In the genomic region with DNA sequence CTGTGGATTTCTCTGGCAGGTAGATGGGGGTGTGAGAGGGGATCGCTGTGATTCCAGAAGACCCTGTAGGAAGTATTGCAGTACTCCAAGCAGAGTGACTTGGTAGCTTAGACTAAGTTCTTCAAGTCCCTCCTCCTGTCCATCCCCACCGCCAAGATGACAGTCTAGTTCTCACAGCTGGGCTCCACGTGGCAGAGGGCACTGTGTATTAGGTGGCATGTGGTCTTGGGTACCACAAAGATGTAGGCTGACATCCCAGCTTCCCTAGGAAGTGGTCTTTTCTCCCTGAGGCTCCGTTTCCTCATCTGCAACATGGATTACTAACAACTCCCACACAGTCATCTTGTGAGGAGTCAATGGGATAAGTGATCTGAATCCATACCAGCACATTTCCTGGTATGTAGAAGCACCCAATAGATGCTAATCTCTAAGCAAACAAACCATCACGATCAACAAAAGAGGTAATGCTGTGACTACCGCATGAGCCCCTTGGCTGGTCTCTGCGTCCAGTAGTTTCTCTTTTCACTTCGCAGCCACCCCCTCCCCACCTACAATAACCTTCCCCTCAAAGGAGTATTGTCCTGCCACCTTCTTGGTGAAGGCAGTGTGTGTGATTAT, we compare ENCODE assay signal across 32 cellular contexts.
"Had no signal": no experiment of that assay in that cellular context is flagged by ENCODE, and none has a peak within 500 bp of the region (broad histone marks: within the 10 kb centered on the region; RNA-seq: fewer than 3 reads in every experiment).

No MANE protein-coding gene starts in this region.

- H3K27me3 Mint-ChIP-seq: activated CD4-positive, alpha-beta T cell treated with anti-CD3 and anti-CD28 coated beads, Interleukin-2, amount 10 ng/mL, durations not matched to agents 7 days and 5 days; activated naive CD8-positive, alpha-beta T cell treated with anti-CD3 and anti-CD28 coated beads, Interleukin-2, amount 10 ng/mL, durations not matched to agents 7 days and 5 days had no signal

- H3K9me2 ChIP-seq: SK-N-SH had no signal

- H3K36me3 ChIP-seq: ascending aorta, cardiac muscle cell, Peyer's patch, SJSA1 had no signal

- H3K36me3 Mint-ChIP-seq: activated naive CD4-positive, alpha-beta T cell treated with anti-CD3 and anti-CD28 coated beads, Interleukin-2, amount 50 U/mL, for 24 hours; activated naive CD8-positive, alpha-beta T cell treated with anti-CD3 and anti-CD28 coated beads, Interleukin-2, amount 10 ng/mL, durations not matched to agents 7 days and 5 days had no signal

- DNase-seq: activated CD4-positive, alpha-beta T cell treated with anti-CD3 and anti-CD28 coated beads for 36 hours; activated CD4-positive, alpha-beta T cell treated with anti-CD3 and anti-CD28 coated beads, Interleukin-2, amount 10 ng/mL, durations not matched to agents 7 days and 5 days; activated CD4-positive, alpha-beta T cell treated with anti-CD3 and anti-CD28 coated beads, Interleukin-2, amount 50 U/mL, for 48 hours; activated CD8-positive, alpha-beta T cell treated with anti-CD3 and anti-CD28 coated beads, Interleukin-2, amount 10 ng/mL, durations not matched to agents 7 days and 5 days; activated gamma-delta T cell; activated naive CD4-positive, alpha-beta T cell treated with Interleukin-2 at 50 U/mL for 16 hours; activated naive CD8-positive, alpha-beta T cell treated with anti-CD3 and anti-CD28 coated beads, Interleukin-2, amount 10 ng/mL, durations not matched to agents 7 days and 5 days; activated T-cell treated with anti-CD3 and anti-CD28 coated beads, Interleukin-2, amount 50 U/mL, for 24 hours; amygdala; NCI-H1105; NCI-H1417 treated with DMSO at 0.1 percent for 48 hours; NCI-H1930; NCI-H2081 treated with DMSO at 0.1 percent for 48 hours; NCI-H226; NCI-H446 treated with DMSO at 0.1 percent for 48 hours; NCI-H524; NCI-H69; NK-92 treated with Interleukin-12 subunit alpha and Interleukin-12 subunit beta, amount 100 ng/mL, for 24 hours; PC-3; Peyer's patch; RPMI8226; SHP77 treated with DMSO at 0.1 percent for 48 hours; SK-N-SH had no signal

- ATAC-seq: activated CD4-positive, alpha-beta T cell treated with anti-CD3 and anti-CD28 coated beads for 36 hours; activated CD4-positive, CD25-positive, alpha-beta regulatory T cell treated with anti-CD3 and anti-CD28 coated beads, Interleukin-2, amount 50 U/mL, for 24 hours; activated CD8-positive, alpha-beta T cell treated with anti-CD3 and anti-CD28 coated beads, Interleukin-2, amount 10 ng/mL, durations not matched to agents 7 days and 5 days; PC-3 had no signal

- H3K27ac Mint-ChIP-seq: activated CD4-positive, alpha-beta T cell treated with anti-CD3 and anti-CD28 coated beads for 36 hours; activated CD4-positive, alpha-beta T cell treated with anti-CD3 and anti-CD28 coated beads, Interleukin-2, amount 10 ng/mL, durations not matched to agents 7 days and 5 days; activated CD8-positive, alpha-beta T cell treated with anti-CD3 and anti-CD28 coated beads, Interleukin-2, amount 10 ng/mL, durations not matched to agents 7 days and 5 days; activated naive CD4-positive, alpha-beta T cell treated with anti-CD3 and anti-CD28 coated beads, Interleukin-2, amount 50 U/mL, for 24 hours; activated naive CD8-positive, alpha-beta T cell treated with anti-CD3 and anti-CD28 coated beads, Interleukin-2, amount 10 ng/mL, durations not matched to agents 7 days and 5 days; activated T-cell treated with anti-CD3 and anti-CD28 coated beads, Interleukin-2, amount 50 U/mL, for 24 hours; activated T-helper 2 cell treated with anti-CD3 and anti-CD28 coated beads, Interferon-gamma antibody, Interleukin-2, Interleukin-4, amounts not matched to agents 10 μg/mL and 5 μg/mL and 100 μg/mL, durations not matched to agents 14 hours and 24 hours and 36 hours; T-helper 1 cell treated with Interleukin-12 subunit alpha and Interleukin-12 subunit beta and Interleukin-4 antibody, amounts not matched to agents 30 μg/mL and 1 μg/mL, for 36 hours; T-helper 2 cell treated with Interferon-gamma antibody and Interleukin-4, amounts not matched to agents 5 μg/mL and 100 μg/mL, for 36 hours had no signal

- H3K4me3 Mint-ChIP-seq: activated CD4-positive, alpha-beta T cell treated with anti-CD3 and anti-CD28 coated beads for 36 hours; activated CD4-positive, alpha-beta T cell treated with anti-CD3 and anti-CD28 coated beads, Interleukin-2, amount 10 ng/mL, durations not matched to agents 7 days and 5 days; activated CD8-positive, alpha-beta T cell treated with anti-CD3 and anti-CD28 coated beads, Interleukin-2, amount 10 ng/mL, durations not matched to agents 7 days and 5 days; activated naive CD4-positive, alpha-beta T cell treated with anti-CD3 and anti-CD28 coated beads, Interleukin-2, amount 50 U/mL, for 24 hours; activated naive CD8-positive, alpha-beta T cell treated with anti-CD3 and anti-CD28 coated beads, Interleukin-2, amount 10 ng/mL, durations not matched to agents 7 days and 5 days; activated T-cell treated with anti-CD3 and anti-CD28 coated beads, Interleukin-2, amount 50 U/mL, for 24 hours; central memory CD8-positive, alpha-beta T cell; T-helper 1 cell treated with Interleukin-12 subunit alpha and Interleukin-12 subunit beta and Interleukin-4 antibody, amounts not matched to agents 30 μg/mL and 1 μg/mL, for 36 hours; T-helper 2 cell treated with Interferon-gamma antibody and Interleukin-4, amounts not matched to agents 5 μg/mL and 100 μg/mL, for 36 hours had no signal

- H3K9me3 ChIP-seq: ascending aorta, Peyer's patch, SJSA1, SK-N-SH had no signal

- H3K4me1 Mint-ChIP-seq: activated CD4-positive, alpha-beta T cell treated with anti-CD3 and anti-CD28 coated beads for 36 hours; activated CD4-positive, alpha-beta T cell treated with anti-CD3 and anti-CD28 coated beads, Interleukin-2, amount 10 ng/mL, durations not matched to agents 7 days and 5 days; activated naive CD4-positive, alpha-beta T cell treated with anti-CD3 and anti-CD28 coated beads, Interleukin-2, amount 50 U/mL, for 24 hours; activated naive CD8-positive, alpha-beta T cell treated with anti-CD3 and anti-CD28 coated beads, Interleukin-2, amount 10 ng/mL, durations not matched to agents 7 days and 5 days; central memory CD8-positive, alpha-beta T cell had no signal

- H3K4me2 ChIP-seq: SK-N-SH had no signal

- H3K9ac ChIP-seq: SK-N-SH had no signal

- H3K27ac ChIP-seq: ascending aorta, cardiac muscle cell, Peyer's patch, SJSA1 had no signal

- H3K4me1 ChIP-seq: ascending aorta, Peyer's patch, SJSA1 had no signal

- H3K4me3 ChIP-seq: ascending aorta, cardiac muscle cell, Peyer's patch, SJSA1 had no signal

- H3K27me3 ChIP-seq: ascending aorta, Peyer's patch, SJSA1 had no signal

- H3K9me3 Mint-ChIP-seq: activated CD4-positive, alpha-beta T cell treated with anti-CD3 and anti-CD28 coated beads, Interleukin-2, amount 10 ng/mL, durations not matched to agents 7 days and 5 days; activated naive CD4-positive, alpha-beta T cell treated with anti-CD3 and anti-CD28 coated beads, Interleukin-2, amount 50 U/mL, for 24 hours; activated naive CD8-positive, alpha-beta T cell treated with anti-CD3 and anti-CD28 coated beads, Interleukin-2, amount 10 ng/mL, durations not matched to agents 7 days and 5 days; activated T-cell treated with anti-CD3 and anti-CD28 coated beads, Interleukin-2, amount 50 U/mL, for 24 hours; T-helper 2 cell treated with Interferon-gamma antibody and Interleukin-4, amounts not matched to agents 5 μg/mL and 100 μg/mL, for 36 hours had no signal
